ENCODE assay signal across 9 cellular contexts in the genomic region with DNA sequence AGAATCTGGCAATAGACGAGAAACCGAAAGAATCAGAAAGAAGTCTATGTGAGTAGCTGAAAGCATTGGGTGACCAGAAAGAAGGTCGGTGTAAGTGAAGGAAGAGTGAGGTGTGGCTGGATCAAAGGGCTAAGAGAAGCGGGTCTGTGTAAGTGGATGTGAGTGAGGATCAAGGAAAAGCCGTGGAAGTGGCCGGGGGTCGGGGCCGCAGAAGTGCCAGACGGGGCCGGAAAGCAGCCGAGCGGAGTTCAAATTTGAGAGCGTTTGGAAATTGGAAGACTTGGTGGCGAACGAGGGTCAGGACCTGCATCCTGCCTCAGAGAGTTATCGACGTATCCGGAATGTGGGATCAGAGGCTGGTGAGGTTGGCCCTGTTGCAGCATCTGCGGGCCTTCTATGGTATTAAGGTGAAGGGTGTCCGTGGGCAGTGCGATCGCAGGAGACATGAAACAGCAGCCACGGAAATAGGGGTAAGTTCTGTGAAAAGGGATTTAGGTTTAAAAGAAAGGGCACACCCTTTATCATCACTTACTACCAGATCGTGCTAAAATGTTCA. TPM values are rescaled to one million over a fixed set of nuclear protein-coding genes. Genes with fewer than 3 reads are reported as not detected.
DNase-seq lines count a peak whose midpoint lies in the region; ATAC-seq and TF ChIP-seq lines count a peak whose summit lies in the region.
"Not testable (repeated sequence)": the region's sequence is repeated elsewhere in the genome, so short reads cannot be mapped to it uniquely, and the experiment has no call there.
"Had no signal": no experiment of that assay in that cellular context is flagged by ENCODE, and none has a peak within 500 bp of the region (broad histone marks: within the 10 kb centered on the region; RNA-seq: fewer than 3 reads in every experiment).

No MANE protein-coding gene starts in this region.

- H3K23ac ChIP-seq in neuronal stem cell (ENCODE audit: low read depth, low read length, poor library complexity): not testable (repeated sequence)

- H3K18ac ChIP-seq in neuronal stem cell (ENCODE audit: low read length): not testable (repeated sequence)

- peak; percentile 29 for DNase-seq in GM23248
- DNase-seq in T-helper 17 cell; breast epithelium (ENCODE audit: low spot score in 2 of 2); iPS DF 6.9 (ENCODE audit: low read depth, low spot score); neuronal stem cell (ENCODE audit: low spot score); type B pancreatic cell (ENCODE audit: extremely low spot score, unreplicated experiment): not testable (repeated sequence)

- peaks cover 15% of the 10 kb centered on the region for H3F3A ChIP-seq in GM23248 (ENCODE audit: insufficient read depth)

- not testable (repeated sequence) for H2BK12ac ChIP-seq in neuronal stem cell (ENCODE audit: low read length)

- H2BK5ac ChIP-seq in neuronal stem cell (ENCODE audit: low read length): not testable (repeated sequence)

- peaks cover 55% of the 10 kb centered on the region for H3K79me2 ChIP-seq in GM23248 (ENCODE audit: insufficient read depth)

- intact Hi-C loops in breast epithelium (cut with DNase I; ENCODE audit: low total_unique reads): not testable (repeated sequence)

- not testable (repeated sequence) for H2BK15ac ChIP-seq in neuronal stem cell (ENCODE audit: low read length)

- H4K20me1 ChIP-seq in GM23248 (ENCODE audit: insufficient read depth): not testable (repeated sequence)

- not testable (repeated sequence) for H3K9me3 ChIP-seq in GM23248 (ENCODE audit: low read depth); T-helper 17 cell (ENCODE audit: control insufficient read depth, low read length, poor library complexity, severe bottlenecking); breast epithelium; iPS DF 6.9 (ENCODE audit: control insufficient read depth, insufficient read depth, low read length); neuronal stem cell (replicated peaks in 1 of 2; ENCODE audit: control insufficient read depth in 2 of 2, insufficient read depth in 1 of 2, low read depth in 1 of 2, low read length in 2 of 2)

- peak overlapping the region; percentile 93 for H3K9ac ChIP-seq in GM23248
- not testable (repeated sequence) for H3K9ac ChIP-seq in neuronal stem cell (ENCODE audit: low read depth, low read length, poor library complexity)

- TF ChIP-seq CTCF in GM12875 (IDR thresholded peaks at IDR 0.05; ENCODE audit: borderline replicate concordance, insufficient read depth, low read depth, low read length); breast epithelium (IDR thresholded peaks at IDR 0.05); type B pancreatic cell (conservative IDR thresholded peaks at IDR 0.05): not testable (repeated sequence)

- H4K8ac ChIP-seq in neuronal stem cell (ENCODE audit: low read depth, low read length): not testable (repeated sequence)

- not testable (repeated sequence) for H2BK120ac ChIP-seq in neuronal stem cell (ENCODE audit: low read depth, low read length)

- H3K4me1 Mint-ChIP-seq in T-helper 17 cell (peaks cover 15% of the 10 kb centered on the region), type B pancreatic cell (ENCODE audit: unreplicated experiment) (peaks cover 13% of the 10 kb centered on the region)

- H3K36me3 ChIP-seq in GM23248 (ENCODE audit: low read depth); breast epithelium; iPS DF 6.9 (ENCODE audit: control insufficient read depth, insufficient read depth, low read length); neuronal stem cell (replicated peaks in 1 of 2; ENCODE audit: control insufficient read depth in 2 of 2, insufficient read depth in 2 of 2, low read length in 2 of 2): not testable (repeated sequence)

- H3K9me3 Mint-ChIP-seq in type B pancreatic cell: not testable (repeated sequence)

- WGBS in GM23248 (ENCODE audit: low coverage in 1 of 2, low lambda C conversion rate in 2 of 2, missing lambda C conversion rate in 2 of 2), 2 experiments: 1 to 2% methylated on average over 16 to 23 of the region's 24 CpGs
- WGBS in iPS DF 6.9 (ENCODE audit: insufficient coverage, insufficient read length): no CpG with 5 or more reads among the region's 24 CpGs
- no CpG with 5 or more reads among the region's 24 CpGs for WGBS in neuronal stem cell (ENCODE audit: extremely low coverage in 2 of 2, insufficient read length in 2 of 2, insufficient replicate concordance in 1 of 2), 2 donors

- in situ Hi-C loops in GM23248 (cut with MboI): loop anchor here (25.0 kb wide), 1 partner anchor 1979 kb away; a partner anchor contains a TSS

- H3K4me3 ChIP-seq in GM12875 (ENCODE audit: low read depth, low read length): peak overlapping the region; percentile 50
- H3K4me3 ChIP-seq in GM23248: peak overlapping the region; percentile 96
- H3K4me3 ChIP-seq in breast epithelium: peak overlapping the region; percentile 45 to 70 (median 54)
- peak overlapping the region; percentile 61; the same call in 1 of the 2 replicates for H3K4me3 ChIP-seq in iPS DF 6.9 (ENCODE audit: low read length)
- H3K4me3 ChIP-seq in neuronal stem cell (ENCODE audit: low read length in 2 of 2): peak overlapping the region; percentile 84 to 94

- H3K9me2 ChIP-seq in GM23248 (ENCODE audit: insufficient read depth): not testable (repeated sequence)

- H2AFZ ChIP-seq in GM23248 (peak overlapping the region; percentile 84), neuronal stem cell (ENCODE audit: low read length) (peak overlapping the region; percentile 77)

- H3K4me3 Mint-ChIP-seq in T-helper 17 cell (peak overlapping the region; percentile 99), type B pancreatic cell (peak overlapping the region; percentile 96)

- not testable (repeated sequence) for H3K27me3 Mint-ChIP-seq in T-helper 17 cell, type B pancreatic cell

- not testable (repeated sequence) for H3K14ac ChIP-seq in neuronal stem cell (ENCODE audit: low read length)

- not testable (repeated sequence) for H2AK5ac ChIP-seq in neuronal stem cell (ENCODE audit: low read depth, low read length)

- not testable (repeated sequence) for H3K4me1 ChIP-seq in GM23248 (ENCODE audit: insufficient read depth); breast epithelium; iPS DF 6.9 (ENCODE audit: control insufficient read depth, insufficient read depth, low read length); neuronal stem cell (ENCODE audit: control insufficient read depth in 2 of 2, insufficient read depth in 1 of 2, low read depth in 1 of 2, low read length in 2 of 2)

- H3K4me2 ChIP-seq in GM23248 (ENCODE audit: unreplicated experiment) (peak overlapping the region; percentile 90), neuronal stem cell (ENCODE audit: insufficient read depth, low read length, poor library complexity, severe bottlenecking) (peak overlapping the region; percentile 33)

- ATAC-seq in HG03469 (IDR thresholded peaks at IDR 0.05; ENCODE audit: unreplicated experiment) (peak; percentile 5), T-helper 17 cell (peak; percentile 11)

- not testable (repeated sequence) for H3K79me1 ChIP-seq in neuronal stem cell (ENCODE audit: low read depth, low read length)

- peak overlapping the region; percentile 84 for H3K27ac ChIP-seq in GM23248
- not testable (repeated sequence) for H3K27ac ChIP-seq in breast epithelium; iPS DF 6.9 (ENCODE audit: low read length)
- peak overlapping the region; percentile 46 for H3K27ac ChIP-seq in neuronal stem cell (replicated peaks; ENCODE audit: low read length)

- H4K91ac ChIP-seq in neuronal stem cell (ENCODE audit: low read depth, low read length, poor library complexity): not testable (repeated sequence)

- H3K27ac Mint-ChIP-seq in T-helper 17 cell (peak overlapping the region; percentile 93), type B pancreatic cell (peak overlapping the region; percentile 89)

- TF ChIP-seq POLR2A in breast epithelium (IDR thresholded peaks at IDR 0.05): not testable (repeated sequence)

- not testable (repeated sequence) for H3K27me3 ChIP-seq in GM23248 (replicated peaks; ENCODE audit: insufficient read depth); breast epithelium; iPS DF 6.9 (ENCODE audit: control insufficient read depth, insufficient read depth, low read length); neuronal stem cell (ENCODE audit: control insufficient read depth in 3 of 3, insufficient read depth in 3 of 3, low read depth in 1 of 3, low read length in 3 of 3)

- H3K4ac ChIP-seq in neuronal stem cell (ENCODE audit: low read length): not testable (repeated sequence)

- not testable (repeated sequence) for H3K36me3 Mint-ChIP-seq in T-helper 17 cell (ENCODE audit: low read depth); type B pancreatic cell

RNA-seq across cellular contexts. Expression of a gene that starts 0.6 kb away (rescaled TPM):
- total RNA-seq in GM23248 (2014; rRNA removed; shearing (Covaris generic)): 13.2 and 18.5 TPM in 2 replicates
- polyA plus RNA-seq in GM23248 (2016; fragmentation: Nextera tagmentation; extraction: Ambion mirVana): 11.9 and 13.0 TPM in 2 replicates
- total RNA-seq in T-helper 17 cell (10 to 100 TPM in 1 of 2 donors, 1 to 10 TPM in 1; 7.6 to 13.0 TPM), breast epithelium (1 to 10 TPM; 1.8 to 2.9 (median 2.0) TPM), type B pancreatic cell (ENCODE audit: low replicate concordance) (21.7 and 52.6 TPM in 2 replicates)
- 30.7 TPM for polyA plus RNA-seq in neuronal stem cell (2013, experiment 1 of 2)
- 31.0 TPM for polyA plus RNA-seq in neuronal stem cell (2013, experiment 2 of 2)

RNA-seq across cellular contexts. Expression of a gene that starts 22.7 kb away (rescaled TPM):
- 0.63 and 0.65 TPM in 2 replicates for total RNA-seq in GM23248 (2014; rRNA removed; shearing (Covaris generic))
- 0.35 and 0.39 TPM in 2 replicates for polyA plus RNA-seq in GM23248 (2016; fragmentation: Nextera tagmentation; extraction: Ambion mirVana)
- total RNA-seq in T-helper 17 cell (1 to 10 TPM; 3.9 to 6.3 TPM), breast epithelium (10 to 100 TPM in 2 of 3 donors, 1 to 10 TPM in 1; 9.4 to 13.9 (median 12.1) TPM), type B pancreatic cell (ENCODE audit: low replicate concordance) (1.1 and 3.9 TPM in 2 replicates)
- polyA plus RNA-seq in neuronal stem cell (2013, experiment 1 of 2): 0.45 TPM
- polyA plus RNA-seq in neuronal stem cell (2013, experiment 2 of 2): 0.25 TPM

RNA-seq across cellular contexts. Expression of a gene that starts 25.6 kb away (rescaled TPM):
- total RNA-seq in GM23248 (2014; rRNA removed; shearing (Covaris generic)): 16.2 and 26.1 TPM in 2 replicates
- 19.5 and 20.5 TPM in 2 replicates for polyA plus RNA-seq in GM23248 (2016; fragmentation: Nextera tagmentation; extraction: Ambion mirVana)
- total RNA-seq in T-helper 17 cell (1 to 10 TPM in 1 of 2 donors, under 1 TPM in 1; 0.80 to 2.0 TPM), breast epithelium (10 to 100 TPM in 1 of 3 donors, 1 to 10 TPM in 1, not detected in 1; 5.0 to 11.1 TPM), type B pancreatic cell (ENCODE audit: low replicate concordance) (93.1 and 127 TPM in 2 replicates)
- 53.1 TPM for polyA plus RNA-seq in neuronal stem cell (2013, experiment 1 of 2)
- polyA plus RNA-seq in neuronal stem cell (2013, experiment 2 of 2): 57.7 TPM
- total RNA-seq: SK-MEL-5 had no signal
